Comparison of ENCODE assay signal across 8 cellular contexts in genomic region chr12:110049034-110049433, GRCh38. TPM values are rescaled to one million over a fixed set of nuclear protein-coding genes. Genes with fewer than 3 reads are reported as not detected.
A peak's percentile ranks its signal among the peaks of the same experiment; 100 is the strongest.
DNase-seq lines count a peak whose midpoint lies in the region; ATAC-seq and TF ChIP-seq lines count a peak whose summit lies in the region.
"Not testable (repeated sequence)": the region's sequence is repeated elsewhere in the genome, so short reads cannot be mapped to it uniquely, and the experiment has no call there.

No MANE protein-coding gene starts in this region.

- not testable (repeated sequence) for H3K23ac ChIP-seq in trophoblast cell (ENCODE audit: low read length)

- H3K4me1 ChIP-seq in adrenal gland (replicated peaks in 1 of 2) (peaks cover 7 to 13% of the 10 kb centered on the region in 2 donors), liver (ENCODE audit: control insufficient read depth in 4 of 4, insufficient read depth in 4 of 4, low read length in 3 of 4) (peaks cover 6 to 23% (median 18%) of the 10 kb centered on the region in 4 donors), upper lobe of left lung (peaks cover 17 to 28% (median 23%) of the 10 kb centered on the region in 4 donors)
- not testable (repeated sequence) for H3K4me1 ChIP-seq in trophoblast cell (ENCODE audit: control insufficient read depth in 1 of 2, insufficient read depth in 2 of 2, low read length in 2 of 2)

- H3K27ac ChIP-seq in SU-DHL-6 (ENCODE audit: low read depth, low read length) = peak overlapping the region; percentile 92
- H3K27ac ChIP-seq in adrenal gland = peak overlapping the region in 4 of 5 donors; percentile 30 to 90 (median 76)
- H3K27ac ChIP-seq in epithelial cell of prostate = peak overlapping the region; percentile 29
- H3K27ac ChIP-seq in liver (ENCODE audit: low read depth in 1 of 2, low read length in 2 of 2) = peak overlapping the region in 1 of 2 donors; percentile 77
- H3K27ac ChIP-seq in trophoblast cell (ENCODE audit: low read depth, low read length) = not testable (repeated sequence)
- H3K27ac ChIP-seq in upper lobe of left lung = peak overlapping the region; percentile 70 to 88 (median 80)

- not testable (repeated sequence) for H2BK120ac ChIP-seq in trophoblast cell (ENCODE audit: insufficient read depth, low read length, poor library complexity)

- H3K4me2 ChIP-seq in SU-DHL-6 (ENCODE audit: low read depth, low read length, poor library complexity, severe bottlenecking) = peak overlapping the region; percentile 73
- H3K4me2 ChIP-seq in trophoblast cell (ENCODE audit: low read length) = peak overlapping the region; percentile 75

- TF ChIP-seq POLR2A in adrenal gland (IDR thresholded peaks at IDR 0.05); upper lobe of left lung (IDR thresholded peaks at IDR 0.05): not testable (repeated sequence)

- TF ChIP-seq EP300 in upper lobe of left lung (IDR thresholded peaks at IDR 0.05) = not testable (repeated sequence)

- peak overlapping the region; percentile 82 to 97 (median 92) for H3K4me3 Mint-ChIP-seq in IgD-negative memory B cell

- not testable (repeated sequence) for H4K20me1 ChIP-seq in SU-DHL-6 (ENCODE audit: low read depth, low read length)

- not testable (repeated sequence) for ATAC-seq in upper lobe of left lung (ENCODE audit: low FRiP score in 2 of 2)

- not testable (repeated sequence) for TF ChIP-seq RAD21 in liver (IDR thresholded peaks at IDR 0.05)

- not testable (repeated sequence) for H3K27me3 Mint-ChIP-seq in IgD-negative memory B cell

- H3K14ac ChIP-seq in trophoblast cell (ENCODE audit: low read length) = not testable (repeated sequence)

- peak overlapping the region; percentile 74 for H3K9ac ChIP-seq in SU-DHL-6 (ENCODE audit: low read length)
- H3K9ac ChIP-seq in liver (ENCODE audit: low read depth in 1 of 2, low read length in 2 of 2) = peak overlapping the region in 1 of 2 donors; percentile 85
- H3K9ac ChIP-seq in trophoblast cell (ENCODE audit: low read length) = not testable (repeated sequence)

- not testable (repeated sequence) for H3K4ac ChIP-seq in trophoblast cell (ENCODE audit: low read depth, low read length)

- intact Hi-C loops in adrenal gland (cut with DNase I) = not testable (repeated sequence)

- H2BK12ac ChIP-seq in trophoblast cell (ENCODE audit: low read length) = not testable (repeated sequence)

- H2AK5ac ChIP-seq in trophoblast cell (ENCODE audit: low read length) = not testable (repeated sequence)

- not testable (repeated sequence) for H3K36me3 Mint-ChIP-seq in IgD-negative memory B cell

- not testable (repeated sequence) for H3K9me2 ChIP-seq in SU-DHL-6 (replicated peaks; ENCODE audit: insufficient read depth, low read length)

- peak overlapping the region; percentile 87 for H4K8ac ChIP-seq in trophoblast cell (ENCODE audit: low read depth, low read length)

- not testable (repeated sequence) for H3K36me3 ChIP-seq in SU-DHL-6 (ENCODE audit: low read length); adrenal gland (replicated peaks in 1 of 2); liver (ENCODE audit: control insufficient read depth in 4 of 4, insufficient read depth in 3 of 4, low read depth in 1 of 4, low read length in 3 of 4); trophoblast cell (ENCODE audit: control insufficient read depth in 1 of 2, insufficient read depth in 2 of 2, low read length in 2 of 2); upper lobe of left lung

- H3K27ac Mint-ChIP-seq in IgD-negative memory B cell = peak overlapping the region; percentile 97 to 99 (median 99)

- not testable (repeated sequence) for DNase-seq in GM12864 (ENCODE audit: low read depth); adrenal gland; epithelial cell of prostate (ENCODE audit: low read depth, low spot score); trophoblast cell
- peak in 1 of 2 donors; percentile 77 for DNase-seq in upper lobe of left lung

- H4K91ac ChIP-seq in trophoblast cell (ENCODE audit: low read depth, low read length) = not testable (repeated sequence)

- WGBS in adrenal gland, 4 donors = 81 to 90% (median 85%) methylated on average over 11 of the region's 11 CpGs
- 92% methylated on average over 11 of the region's 11 CpGs for WGBS in liver
- WGBS in trophoblast cell (ENCODE audit: extremely low coverage, insufficient coverage, insufficient read length) = 100% methylated on average over 1 of the region's 11 CpGs
- WGBS in upper lobe of left lung, 2 donors = 89 to 90% methylated on average over 11 of the region's 11 CpGs

- H4K12ac ChIP-seq in trophoblast cell (ENCODE audit: low read depth, low read length) = not testable (repeated sequence)

- peak overlapping the region; percentile 64 for H2AFZ ChIP-seq in SU-DHL-6 (ENCODE audit: low read depth, low read length, severe bottlenecking)
- not testable (repeated sequence) for H2AFZ ChIP-seq in trophoblast cell (ENCODE audit: insufficient read depth, low read length, poor library complexity)

- H3K79me1 ChIP-seq in trophoblast cell (ENCODE audit: low read length) = not testable (repeated sequence)

- H3K27me3 ChIP-seq in SU-DHL-6 (ENCODE audit: low read length); adrenal gland; liver (ENCODE audit: control insufficient read depth in 4 of 4, insufficient read depth in 4 of 4, low read length in 3 of 4); trophoblast cell (ENCODE audit: insufficient read depth, low read length); upper lobe of left lung: not testable (repeated sequence)

- peaks cover 17 to 35% (median 28%) of the 10 kb centered on the region in 3 donors for H3K4me1 Mint-ChIP-seq in IgD-negative memory B cell

- TF ChIP-seq CTCF in GM12864 (IDR thresholded peaks at IDR 0.05; ENCODE audit: low read depth, low read length, missing control alignments); SU-DHL-6 (IDR thresholded peaks at IDR 0.05; ENCODE audit: insufficient read depth, low read length, poor library complexity, severe bottlenecking); adrenal gland (IDR thresholded peaks at IDR 0.05); liver (IDR thresholded peaks at IDR 0.05; ENCODE audit: low read depth, low read length, missing input control); upper lobe of left lung (IDR thresholded peaks at IDR 0.05): not testable (repeated sequence)

- not testable (repeated sequence) for H3K9me3 Mint-ChIP-seq in IgD-negative memory B cell

- peaks cover 20% of the 10 kb centered on the region for H3F3A ChIP-seq in SU-DHL-6 (ENCODE audit: insufficient read depth)

- peaks cover 24% of the 10 kb centered on the region for H3K79me2 ChIP-seq in SU-DHL-6 (ENCODE audit: insufficient read depth, low read length)
- not testable (repeated sequence) for H3K79me2 ChIP-seq in trophoblast cell (ENCODE audit: control insufficient read depth, insufficient read depth, low read length, poor library complexity)

- not testable (repeated sequence) for H3K9me3 ChIP-seq in SU-DHL-6 (ENCODE audit: insufficient read depth, low read length); adrenal gland (replicated peaks in 1 of 3); liver (ENCODE audit: control insufficient read depth in 4 of 4, low read length in 3 of 4); trophoblast cell (ENCODE audit: insufficient read depth, low read depth, low read length); upper lobe of left lung

- H3K18ac ChIP-seq in trophoblast cell (ENCODE audit: low read length) = not testable (repeated sequence)

- H3K4me3 ChIP-seq in GM12864 (ENCODE audit: low read depth, low read length) = peak overlapping the region; percentile 84
- peak overlapping the region; percentile 57 for H3K4me3 ChIP-seq in SU-DHL-6 (ENCODE audit: insufficient read depth, low read length, poor library complexity, severe bottlenecking)
- peak overlapping the region in 2 of 4 donors; percentile 76 to 77 for H3K4me3 ChIP-seq in adrenal gland
- H3K4me3 ChIP-seq in liver (ENCODE audit: low read depth in 1 of 3, low read length in 3 of 3) = peak overlapping the region in 2 of 3 donors; percentile 79 to 91
- H3K4me3 ChIP-seq in trophoblast cell (ENCODE audit: low read depth, low read length) = not testable (repeated sequence)
- H3K4me3 ChIP-seq in upper lobe of left lung = peak overlapping the region in 3 of 4 donors; percentile 72 to 96 (median 74)

- not testable (repeated sequence) for H2BK5ac ChIP-seq in trophoblast cell (ENCODE audit: low read depth, low read length, poor library complexity)

RNA-seq across cellular contexts. Expression of gene C12orf76, which starts 0.7 kb away (rescaled TPM):
- polyA plus RNA-seq in IgD-negative memory B cell (14.1 TPM), adrenal gland (10 to 100 TPM in 2 of 3 donors, 1 to 10 TPM in 1; 9.7 to 14.2 (median 12.1) TPM), liver (1 to 10 TPM; 5.6 to 6.4 TPM)
- total RNA-seq in adrenal gland (10 to 100 TPM in 7 of 8 donors, 1 to 10 TPM in 1; 7.1 to 19.5 (median 15.1) TPM), liver (10 to 100 TPM in 1 of 2 donors, 1 to 10 TPM in 1; 5.9 to 22.4 TPM), upper lobe of left lung (10 to 100 TPM in 5 of 6 donors, 1 to 10 TPM in 1; 8.4 to 30.5 (median 19.6) TPM)
- 7.9 and 8.3 TPM in 2 replicates for polyA plus RNA-seq in trophoblast cell (2013)

RNA-seq across cellular contexts. Expression of gene ANKRD13A, which starts 49.8 kb away (rescaled TPM):
- polyA plus RNA-seq in IgD-negative memory B cell = 156 TPM
- total RNA-seq in adrenal gland = 10 to 100 TPM; 31.0 to 84.5 (median 45.6) TPM
- 10 to 100 TPM; 17.1 to 38.6 (median 17.1) TPM for polyA plus RNA-seq in adrenal gland
- 10 to 100 TPM; 27.0 to 40.5 TPM for total RNA-seq in liver
- 10 to 100 TPM in 1 of 2 donors, 1 to 10 TPM in 1; 7.0 to 10.5 TPM for polyA plus RNA-seq in liver
- 20.1 TPM in 2 replicates for polyA plus RNA-seq in trophoblast cell (2013)
- 100 to 1,000 TPM in 2 of 6 donors, 10 to 100 TPM in 4; 58.9 to 166 (median 74.6) TPM for total RNA-seq in upper lobe of left lung

RNA-seq across cellular contexts. Expression of gene GIT2, which starts 52.9 kb away (rescaled TPM):
- polyA plus RNA-seq in IgD-negative memory B cell (93.4 TPM), adrenal gland (10 to 100 TPM; 24.3 to 56.3 (median 31.6) TPM), liver (10 to 100 TPM in 1 of 2 donors, 1 to 10 TPM in 1; 6.7 to 11.1 TPM)
- total RNA-seq in adrenal gland (10 to 100 TPM; 35.9 to 80.9 (median 59.2) TPM), liver (10 to 100 TPM; 22.2 to 30.4 TPM), upper lobe of left lung (10 to 100 TPM; 45.1 to 89.1 (median 55.3) TPM)
- polyA plus RNA-seq in trophoblast cell (2013) = 13.6 and 15.0 TPM in 2 replicates
